ENCODE assay signal across 19 cellular contexts in the genomic region with DNA sequence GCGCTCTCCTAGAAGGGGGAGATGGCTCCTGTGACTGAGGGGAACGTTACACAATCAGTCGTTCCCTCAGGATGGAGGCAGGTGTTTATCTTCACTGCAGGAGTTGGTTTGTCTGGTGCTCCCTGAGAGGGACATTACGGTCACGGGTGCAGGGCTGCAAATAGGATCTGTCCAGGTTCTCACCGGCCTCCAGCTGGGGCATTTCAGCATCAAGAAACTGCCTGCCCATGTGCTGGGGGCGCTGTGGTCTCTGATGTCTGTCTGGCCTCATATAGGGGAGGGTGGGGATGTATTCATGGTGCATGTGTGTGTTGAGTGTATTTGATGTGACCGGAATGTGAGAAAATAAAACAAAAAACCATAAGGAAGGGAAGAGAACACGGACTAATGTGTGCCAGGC.
DNase-seq lines count a peak whose midpoint lies in the region; ATAC-seq, FAIRE-seq and TF ChIP-seq lines count a peak whose summit lies in the region.
"Had no signal": no experiment of that assay in that cellular context is flagged by ENCODE, and none has a peak within 500 bp of the region (broad histone marks: within the 10 kb centered on the region; RNA-seq: fewer than 3 reads in every experiment).

No MANE protein-coding gene starts in this region.

- no peak overlapping the region for H2AFZ ChIP-seq in HepG2 (ENCODE audit: low read length)
- no peak overlapping the region for H2AFZ ChIP-seq in H1 (ENCODE audit: low read length)
- H2AFZ ChIP-seq: GM23248 had no signal

- no peak overlapping the region for H3K27ac Mint-ChIP-seq in CD8-positive, alpha-beta memory T cell
- H3K27ac Mint-ChIP-seq: B cell; CD4-positive, alpha-beta T cell; HFFc6 had no signal

- no peaks in the 10 kb centered on the region for H3K79me1 ChIP-seq in H1 (ENCODE audit: low read depth, low read length)

- no peaks in the 10 kb centered on the region for H3K9me3 ChIP-seq in HepG2 (ENCODE audit: low read length)
- H3K9me3 ChIP-seq in right lobe of liver = peaks cover 0 to 8% (median 0%) of the 10 kb centered on the region in 4 donors
- peaks cover 11 to 20% of the 10 kb centered on the region in 2 experiments for H3K9me3 ChIP-seq in H1 (ENCODE audit: insufficient read depth in 2 of 2, low read depth in 1 of 2, low read length in 1 of 2)
- no peaks in the 10 kb centered on the region for H3K9me3 ChIP-seq in CD8-positive, alpha-beta memory T cell (ENCODE audit: low read length)
- H3K9me3 ChIP-seq: SJSA1 had no signal

- ATAC-seq in HepG2 = peak; percentile 82
- no peak for ATAC-seq in right lobe of liver

- CTCF ChIA-PET in HepG2 (lab: Yijun Ruan, JAX; ENCODE audit: low intra/inter-chr PET ratio, low total read pairs) = no interaction called here
- CTCF ChIA-PET in H1 (lab: Charles Lee; ENCODE audit: partially characterized antibody) = interaction anchor here (0.6 to 1.9 kb wide), 11 partner anchors 9 to 1725 kb away, joined by 3 to 11 read pairs (median 3); no protein-coding TSS in a partner anchor
- CTCF ChIA-PET in CD8-positive, alpha-beta memory T cell (lab: Charles Lee) = no interaction called here

- H3K9ac ChIP-seq in HepG2 (ENCODE audit: insufficient read depth, low read depth, low read length) (no peak overlapping the region), H1 (replicated peaks in 1 of 4; ENCODE audit: extremely low read depth in 1 of 4, low read depth in 3 of 4, low read length in 3 of 4) (no peak overlapping the region)
- H3K9ac ChIP-seq: GM23248 had no signal

- no peaks in the 10 kb centered on the region for H4K20me1 ChIP-seq in HepG2 (ENCODE audit: insufficient read depth, low read length)
- H4K20me1 ChIP-seq in H1 (replicated peaks in 1 of 2; ENCODE audit: control insufficient read depth in 1 of 2, insufficient read depth in 2 of 2, low read length in 2 of 2) = no peaks in the 10 kb centered on the region

- no peak overlapping the region for H2BK20ac ChIP-seq in H1 (ENCODE audit: low read length)

- H2BK120ac ChIP-seq in H1 (replicated peaks; ENCODE audit: low read depth, low read length) = no peak overlapping the region

- DNase-seq in HepG2 (ENCODE audit: low spot score) = peak; percentile 30
- no peak for DNase-seq in right lobe of liver
- DNase-seq in SK-MEL-5 (ENCODE audit: low read depth, low spot score) = peak; percentile 34
- no peak for DNase-seq in H1 (ENCODE audit: low read depth in 1 of 2, low spot score in 2 of 2)
- DNase-seq in CD8-positive, alpha-beta memory T cell = no peak
- no peak for DNase-seq in NCI-H1048 (lab: John Stamatoyannopoulos, UW)
- DNase-seq in NK-92 treated with Interleukin-12 subunit alpha and Interleukin-12 subunit beta, amount 100 ng/mL, for 24 hours (lab: John Stamatoyannopoulos, UW) = no peak
- DNase-seq: ACHN; CD4-positive, alpha-beta T cell; DMS79 treated with DMSO at 0.1 percent for 48 hours; GM23248; HFFc6; KBM-7; NCI-H1092; NCI-H526 treated with DMSO at 0.1 percent for 48 hours; OCI-M1 had no signal

- H3K23me2 ChIP-seq in H1 (ENCODE audit: low read depth, low read length) = no peaks in the 10 kb centered on the region; the same call in 1 of the 2 replicates

- no peak for TF ChIP-seq POLR2A in HepG2 (IDR thresholded peaks at IDR 0.05; ENCODE audit: insufficient read depth in 1 of 2, low read depth in 2 of 2, low read length in 2 of 2)
- no peak for TF ChIP-seq POLR2A in right lobe of liver (IDR thresholded peaks at IDR 0.05)
- no peak for TF ChIP-seq POLR2A in H1 (IDR thresholded peaks at IDR 0.05; ENCODE audit: control extremely low read depth in 1 of 2, low read depth in 2 of 2, low read length in 2 of 2)

- H2AK5ac ChIP-seq in H1 (ENCODE audit: low read depth, low read length) = no peak overlapping the region

- no peak overlapping the region for H3K14ac ChIP-seq in H1 (ENCODE audit: insufficient read length)

- intact Hi-C loops in HepG2 (cut with micrococcal nuclease; ENCODE audit: unreplicated experiment) = loop anchor here (2.0 kb wide), 1 partner anchor 78 kb away; the partner anchor contains the start of gene TBC1D7
- intact Hi-C loops in right lobe of liver (cut with DNase I) = no loop called here

- H3K4me1 Mint-ChIP-seq in CD8-positive, alpha-beta memory T cell = no peaks in the 10 kb centered on the region

- H3K4me2 ChIP-seq in HepG2 (ENCODE audit: low read depth, low read length) (peak overlapping the region; percentile 13; the same call in 1 of the 2 replicates), H1 (ENCODE audit: insufficient read depth in 1 of 2, low read depth in 2 of 2, low read length in 2 of 2) (no peak overlapping the region)

- H3K4me3 Mint-ChIP-seq in CD8-positive, alpha-beta memory T cell = no peak overlapping the region
- H3K4me3 Mint-ChIP-seq: B cell; CD4-positive, alpha-beta T cell; HFFc6 had no signal

- H3K36me3 ChIP-seq in HepG2 (replicated peaks in 1 of 2; ENCODE audit: control insufficient read depth in 1 of 2, insufficient read depth in 2 of 2, low read length in 2 of 2) (no peaks in the 10 kb centered on the region), right lobe of liver (no peaks in the 10 kb centered on the region), H1 (ENCODE audit: control insufficient read depth in 2 of 4, insufficient read depth in 4 of 4, low read length in 3 of 4) (peaks cover 0 to 7% (median 0%) of the 10 kb centered on the region in 4 experiments; a peak in 1 of 8 replicates)
- H3K36me3 ChIP-seq in CD8-positive, alpha-beta memory T cell (ENCODE audit: insufficient read depth, low read length) = no peaks in the 10 kb centered on the region
- H3K36me3 ChIP-seq: SJSA1 had no signal

- no peak overlapping the region for H3K23ac ChIP-seq in H1 (ENCODE audit: insufficient read length)

- WGBS in HepG2 (ENCODE audit: low lambda C conversion rate) = 29% methylated on average over 7 of the region's 9 CpGs
- WGBS in right lobe of liver (ENCODE audit: insufficient coverage, low coverage, low lambda C conversion rate, missing lambda C conversion rate) = 81% methylated on average over 8 of the region's 9 CpGs
- WGBS in H1 (ENCODE audit: extremely low coverage in 1 of 2, insufficient coverage in 1 of 2, insufficient read length in 1 of 2, insufficient replicate concordance in 2 of 2, low coverage in 1 of 2, low lambda C conversion rate in 2 of 2, missing lambda C conversion rate in 1 of 2), 2 experiments = 86% methylated on average over 9 of the region's 9 CpGs; no CpG with 5 or more reads in 1 of the 2 experiments

- H3K79me2 ChIP-seq in HepG2 (ENCODE audit: insufficient read depth, low read length) (no peaks in the 10 kb centered on the region), H1 (ENCODE audit: control insufficient read depth in 1 of 2, insufficient read depth in 2 of 2, low read length in 2 of 2) (no peaks in the 10 kb centered on the region)

- POLR2A ChIA-PET in HepG2 (lab: Yijun Ruan, JAX) = interaction anchor here (0.6 to 1.3 kb wide), 3 partner anchors 18 to 77 kb away, joined by 3 to 6 read pairs (median 4); partner anchors contain the start of gene TBC1D7
- POLR2A ChIA-PET in H1 (lab: Charles Lee; ENCODE audit: partially characterized antibody) = interaction anchor here (1.1 kb wide), 1 partner anchor 17 kb away, joined by 3 read pairs; no protein-coding TSS in a partner anchor
- POLR2A ChIA-PET in CD8-positive, alpha-beta memory T cell (lab: Charles Lee) = no interaction called here

- H3K4me3 ChIP-seq in HepG2 (replicated peaks in 1 of 3; ENCODE audit: insufficient read depth in 1 of 3, low read depth in 2 of 3, low read length in 3 of 3) (no peak overlapping the region), right lobe of liver (no peak overlapping the region), H1 (ENCODE audit: extremely low read depth in 1 of 4, insufficient read depth in 2 of 4, low read depth in 3 of 4, low read length in 4 of 4) (no peak overlapping the region)
- H3K4me3 ChIP-seq in CD8-positive, alpha-beta memory T cell (ENCODE audit: low read length) = no peak overlapping the region
- H3K4me3 ChIP-seq: GM23248, SJSA1 had no signal

- no peaks in the 10 kb centered on the region for H3K9me3 Mint-ChIP-seq in CD8-positive, alpha-beta memory T cell
- H3K9me3 Mint-ChIP-seq: CD4-positive, alpha-beta T cell; HFFc6 had no signal

- 0 out of 2 replicates have a peak overlapping the region, but pooled peaks have one; percentile 19 for H2BK5ac ChIP-seq in H1 (ENCODE audit: low read depth, low read length)

- H3K27me3 Mint-ChIP-seq in CD8-positive, alpha-beta memory T cell = peaks cover 8 to 21% of the 10 kb centered on the region in 2 donors
- H3K27me3 Mint-ChIP-seq: B cell; CD4-positive, alpha-beta T cell had no signal

- peaks cover 34% of the 10 kb centered on the region for H3K4me1 ChIP-seq in HepG2 (ENCODE audit: insufficient read depth, low read length)
- H3K4me1 ChIP-seq in right lobe of liver = peaks cover 0 to 6% (median 0%) of the 10 kb centered on the region in 4 donors
- H3K4me1 ChIP-seq in H1 (replicated peaks in 1 of 4; ENCODE audit: control insufficient read depth in 3 of 4, insufficient read depth in 4 of 4, low read length in 3 of 4) = peaks cover 0 to 13% (median 8%) of the 10 kb centered on the region in 4 experiments; a peak in 4 of 7 replicates
- H3K4me1 ChIP-seq in CD8-positive, alpha-beta memory T cell (ENCODE audit: insufficient read depth, low read length) = no peaks in the 10 kb centered on the region
- H3K4me1 ChIP-seq: SJSA1 had no signal

- H2BK15ac ChIP-seq in H1 (ENCODE audit: low read length) = no peak overlapping the region

- no TSS peak for BruUV-seq in HepG2 (replicated peaks; lab: Mats Ljungman, UMichigan)

- no peak overlapping the region for H2BK12ac ChIP-seq in H1 (ENCODE audit: low read depth, low read length)

- TF ChIP-seq RAD21 in HepG2 (CRISPR knock-in tag; IDR thresholded peaks at IDR 0.05) (no peak), H1 (IDR thresholded peaks at IDR 0.05 in 1 of 2, conservative IDR thresholded peaks at IDR 0.05 in 1 of 2; ENCODE audit: low read depth in 2 of 2, low read length in 2 of 2) (no peak; a peak in 1 of 4 replicates)

- FAIRE-seq in HepG2 (lab: Jason Lieb, UNC) = peak; percentile 18
- FAIRE-seq in H1 (lab: Jason Lieb, UNC) = no peak
- FAIRE-seq: G401.6 had no signal

- H4K5ac ChIP-seq in H1 (ENCODE audit: insufficient read length, low read depth, low read length) = no peak overlapping the region

- H3K56ac ChIP-seq in H1 (replicated peaks; ENCODE audit: insufficient read length, low read depth, low read length) = no peak overlapping the region

- TF ChIP-seq EP300 in HepG2 (IDR thresholded peaks at IDR 0.05; ENCODE audit: low read depth in 2 of 2, low read length in 2 of 2) = no peak
- no peak for TF ChIP-seq EP300 in HepG2 (CRISPR knock-in tag; IDR thresholded peaks at IDR 0.05; ENCODE audit: borderline replicate concordance)
- no peak for TF ChIP-seq EP300 in H1 (IDR thresholded peaks at IDR 0.05; ENCODE audit: borderline replicate concordance in 1 of 2, low read depth in 2 of 2, low read length in 2 of 2)

- H3K36me3 Mint-ChIP-seq in CD8-positive, alpha-beta memory T cell = peaks cover 0 to under 1% (median 0%) of the 10 kb centered on the region in 3 donors

- H3K27ac ChIP-seq in HepG2 (ENCODE audit: extremely low read length, insufficient read depth, low read length) (no peak overlapping the region), right lobe of liver (no peak overlapping the region), H1 (ENCODE audit: low read depth, low read length) (no peak overlapping the region)
- H3K27ac ChIP-seq in CD8-positive, alpha-beta memory T cell (ENCODE audit: low read depth, low read length) = no peak overlapping the region
- H3K27ac ChIP-seq: GM23248, SJSA1 had no signal

- no peak overlapping the region for H4K8ac ChIP-seq in H1 (ENCODE audit: extremely low read depth, insufficient read depth, low read length)

- H4K91ac ChIP-seq in H1 (replicated peaks; ENCODE audit: insufficient read length, low read length) = no peak overlapping the region

- in situ Hi-C loops in HepG2 (cut with HindIII; ENCODE audit: extremely low pct_ligation_motif_present, low pct_unique_long_range_greater_than_20kb) = no loop called here
- in situ Hi-C loops in SK-MEL-5 (cut with HindIII; ENCODE audit: low pct_unique_long_range_greater_than_20kb, low sequenced_read_pairs) = no loop called here

- H3K27me3 ChIP-seq in HepG2 (ENCODE audit: control insufficient read depth in 1 of 2, insufficient read depth in 2 of 2, low read length in 2 of 2) (no peaks in the 10 kb centered on the region), right lobe of liver (no peaks in the 10 kb centered on the region), H1 (replicated peaks in 1 of 4; ENCODE audit: control insufficient read depth in 3 of 4, extremely low read depth in 1 of 4, insufficient read depth in 3 of 4, low read length in 3 of 4) (no peaks in the 10 kb centered on the region)
- H3K27me3 ChIP-seq in CD8-positive, alpha-beta memory T cell (ENCODE audit: insufficient read depth, low read length, poor library complexity, severe bottlenecking) = no peaks in the 10 kb centered on the region
- H3K27me3 ChIP-seq: SJSA1 had no signal

- H3K4ac ChIP-seq in H1 (replicated peaks; ENCODE audit: insufficient read length, low read depth, low read length) = no peak overlapping the region

- H3K18ac ChIP-seq in H1 (ENCODE audit: extremely low read depth, low read length) = no peak overlapping the region

- TF ChIP-seq CTCF in HepG2 (CRISPR knock-in tag; IDR thresholded peaks at IDR 0.05) (peak; percentile 57), right lobe of liver (IDR thresholded peaks at IDR 0.05) (no peak), H1 (IDR thresholded peaks at IDR 0.05; ENCODE audit: control extremely low read depth in 1 of 3, insufficient read depth in 1 of 3, low read depth in 1 of 3, low read length in 3 of 3) (peak in 1 of 3 experiments; percentile 19; a peak in 1 of 4 replicates)

Comparison
In these comparisons a context has a peak if more than half of its experiments do, and no peak if none do; other contexts are left out.
1. DNase-seq: peak in HepG2 (single experiment) and SK-MEL-5 (single experiment); none in right lobe of liver (0 of 3), H1 (0 of 2), CD8-positive, alpha-beta memory T cell (0 of 5), NCI-H1048 (single experiment) and NK-92 treated with Interleukin-12 subunit alpha and Interleukin-12 subunit beta, amount 100 ng/mL, for 24 hours (single experiment).
2. Of the 41 proteins assayed by ChIP-seq in both HepG2 and H1: peak only in HepG2: CEBPB; only in H1: none; in both: none; in neither: 39; mixed calls (peak in some experiments, not most) for 1.